ENCODE assay signal across 1 cellular context in the genomic region with DNA sequence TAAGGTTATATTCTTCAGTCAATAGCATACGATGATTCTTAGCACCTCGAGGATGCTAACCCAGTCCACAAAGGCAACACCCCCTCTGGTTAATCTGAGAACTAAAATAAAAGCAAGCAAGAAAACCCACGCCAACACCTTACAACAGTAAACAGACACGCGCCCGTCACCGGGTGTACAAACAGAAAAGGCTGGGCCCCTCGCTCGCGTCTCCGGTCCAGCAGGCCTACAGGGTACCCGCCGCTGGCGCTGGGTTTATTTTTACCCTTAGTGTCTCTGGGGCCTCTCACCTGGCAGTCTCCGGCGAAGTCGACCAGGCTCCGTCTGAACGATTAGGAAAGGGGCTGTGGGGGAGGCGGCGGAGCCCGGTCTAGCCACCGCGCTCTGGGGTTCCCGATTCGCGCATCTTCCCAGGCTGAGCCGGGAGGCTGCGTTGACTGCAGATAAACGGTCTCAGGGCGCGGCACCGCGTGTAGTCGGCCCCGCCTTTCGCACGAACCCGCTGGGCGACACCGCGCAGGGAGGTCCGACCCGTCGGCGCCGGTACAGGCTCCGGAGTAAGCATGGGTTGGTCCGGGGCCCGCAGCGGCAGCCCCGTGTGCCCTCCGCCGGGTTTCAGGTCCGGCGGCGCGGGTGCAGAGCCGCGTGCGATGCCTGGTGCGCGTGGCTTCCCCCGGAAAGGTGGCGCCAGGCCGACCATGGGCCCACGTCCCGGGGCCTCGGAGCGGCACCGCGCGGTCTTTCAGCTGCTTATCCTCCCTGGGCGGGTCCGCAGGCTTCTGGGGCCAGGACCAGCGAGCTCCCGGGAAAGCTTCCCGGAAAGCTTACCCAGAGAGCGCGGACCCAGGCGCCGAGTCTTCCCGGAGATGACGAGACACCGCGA.
TF ChIP-seq lines count a peak whose summit lies in the region.

A gene with protein sequence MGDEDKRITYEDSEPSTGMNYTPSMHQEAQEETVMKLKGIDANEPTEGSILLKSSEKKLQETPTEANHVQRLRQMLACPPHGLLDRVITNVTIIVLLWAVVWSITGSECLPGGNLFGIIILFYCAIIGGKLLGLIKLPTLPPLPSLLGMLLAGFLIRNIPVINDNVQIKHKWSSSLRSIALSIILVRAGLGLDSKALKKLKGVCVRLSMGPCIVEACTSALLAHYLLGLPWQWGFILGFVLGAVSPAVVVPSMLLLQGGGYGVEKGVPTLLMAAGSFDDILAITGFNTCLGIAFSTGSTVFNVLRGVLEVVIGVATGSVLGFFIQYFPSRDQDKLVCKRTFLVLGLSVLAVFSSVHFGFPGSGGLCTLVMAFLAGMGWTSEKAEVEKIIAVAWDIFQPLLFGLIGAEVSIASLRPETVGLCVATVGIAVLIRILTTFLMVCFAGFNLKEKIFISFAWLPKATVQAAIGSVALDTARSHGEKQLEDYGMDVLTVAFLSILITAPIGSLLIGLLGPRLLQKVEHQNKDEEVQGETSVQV (minus strand): TSS at position 868 of the 883 bp plus-strand sequence. CDS start 9,211 bp downstream, outside the sequence.

TF ChIP-seq in K562, 482 proteins besides CTCF, POLR2A, EP300 and RAD21 (continued from another document and continues in another):
- TF ChIP-seq, protein P1, sequence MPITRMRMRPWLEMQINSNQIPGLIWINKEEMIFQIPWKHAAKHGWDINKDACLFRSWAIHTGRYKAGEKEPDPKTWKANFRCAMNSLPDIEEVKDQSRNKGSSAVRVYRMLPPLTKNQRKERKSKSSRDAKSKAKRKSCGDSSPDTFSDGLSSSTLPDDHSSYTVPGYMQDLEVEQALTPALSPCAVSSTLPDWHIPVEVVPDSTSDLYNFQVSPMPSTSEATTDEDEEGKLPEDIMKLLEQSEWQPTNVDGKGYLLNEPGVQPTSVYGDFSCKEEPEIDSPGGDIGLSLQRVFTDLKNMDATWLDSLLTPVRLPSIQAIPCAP (CRISPR knock-in tag; IDR thresholded peaks at IDR 0.05; ENCODE audit: borderline replicate concordance), result peak; percentile 60; the same call in 1 of the 2 replicates
- TF ChIP-seq TAF7 (tag; IDR thresholded peaks at IDR 0.05), result no peak; the same call in 1 of the 2 replicates
- TF ChIP-seq ELF1 (tag; IDR thresholded peaks at IDR 0.05), result no peak
- no peak for TF ChIP-seq PHB2 (IDR thresholded peaks at IDR 0.05; ENCODE audit: low read depth)
- TF ChIP-seq CBX8 (IDR thresholded peaks at IDR 0.05; ENCODE audit: borderline replicate concordance, extremely low read depth, low read depth, low read length, poor library complexity, severe bottlenecking), result no peak
- TF ChIP-seq ZNF764 (CRISPR knock-in tag; IDR thresholded peaks at IDR 0.05; ENCODE audit: low read depth), result no peak
- TF ChIP-seq LARP7 (IDR thresholded peaks at IDR 0.05), result no peak
- no peak for TF ChIP-seq KLF13 (tag; IDR thresholded peaks at IDR 0.05; ENCODE audit: borderline replicate concordance, low read depth)
- TF ChIP-seq ZNF316 (IDR thresholded peaks at IDR 0.05), result no peak
- no peak for TF ChIP-seq IFI16 (CRISPR knock-in tag; IDR thresholded peaks at IDR 0.05)
- TF ChIP-seq, protein P2, sequence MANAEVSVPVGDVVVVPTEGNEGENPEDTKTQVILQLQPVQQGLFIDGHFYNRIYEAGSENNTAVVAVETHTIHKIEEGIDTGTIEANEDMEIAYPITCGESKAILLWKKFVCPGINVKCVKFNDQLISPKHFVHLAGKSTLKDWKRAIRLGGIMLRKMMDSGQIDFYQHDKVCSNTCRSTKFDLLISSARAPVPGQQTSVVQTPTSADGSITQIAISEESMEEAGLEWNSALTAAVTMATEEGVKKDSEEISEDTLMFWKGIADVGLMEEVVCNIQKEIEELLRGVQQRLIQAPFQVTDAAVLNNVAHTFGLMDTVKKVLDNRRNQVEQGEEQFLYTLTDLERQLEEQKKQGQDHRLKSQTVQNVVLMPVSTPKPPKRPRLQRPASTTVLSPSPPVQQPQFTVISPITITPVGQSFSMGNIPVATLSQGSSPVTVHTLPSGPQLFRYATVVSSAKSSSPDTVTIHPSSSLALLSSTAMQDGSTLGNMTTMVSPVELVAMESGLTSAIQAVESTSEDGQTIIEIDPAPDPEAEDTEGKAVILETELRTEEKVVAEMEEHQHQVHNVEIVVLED (CRISPR knock-in tag; IDR thresholded peaks at IDR 0.05), result peak; percentile 34; the same call in 1 of the 2 replicates
- TF ChIP-seq, protein P3, sequence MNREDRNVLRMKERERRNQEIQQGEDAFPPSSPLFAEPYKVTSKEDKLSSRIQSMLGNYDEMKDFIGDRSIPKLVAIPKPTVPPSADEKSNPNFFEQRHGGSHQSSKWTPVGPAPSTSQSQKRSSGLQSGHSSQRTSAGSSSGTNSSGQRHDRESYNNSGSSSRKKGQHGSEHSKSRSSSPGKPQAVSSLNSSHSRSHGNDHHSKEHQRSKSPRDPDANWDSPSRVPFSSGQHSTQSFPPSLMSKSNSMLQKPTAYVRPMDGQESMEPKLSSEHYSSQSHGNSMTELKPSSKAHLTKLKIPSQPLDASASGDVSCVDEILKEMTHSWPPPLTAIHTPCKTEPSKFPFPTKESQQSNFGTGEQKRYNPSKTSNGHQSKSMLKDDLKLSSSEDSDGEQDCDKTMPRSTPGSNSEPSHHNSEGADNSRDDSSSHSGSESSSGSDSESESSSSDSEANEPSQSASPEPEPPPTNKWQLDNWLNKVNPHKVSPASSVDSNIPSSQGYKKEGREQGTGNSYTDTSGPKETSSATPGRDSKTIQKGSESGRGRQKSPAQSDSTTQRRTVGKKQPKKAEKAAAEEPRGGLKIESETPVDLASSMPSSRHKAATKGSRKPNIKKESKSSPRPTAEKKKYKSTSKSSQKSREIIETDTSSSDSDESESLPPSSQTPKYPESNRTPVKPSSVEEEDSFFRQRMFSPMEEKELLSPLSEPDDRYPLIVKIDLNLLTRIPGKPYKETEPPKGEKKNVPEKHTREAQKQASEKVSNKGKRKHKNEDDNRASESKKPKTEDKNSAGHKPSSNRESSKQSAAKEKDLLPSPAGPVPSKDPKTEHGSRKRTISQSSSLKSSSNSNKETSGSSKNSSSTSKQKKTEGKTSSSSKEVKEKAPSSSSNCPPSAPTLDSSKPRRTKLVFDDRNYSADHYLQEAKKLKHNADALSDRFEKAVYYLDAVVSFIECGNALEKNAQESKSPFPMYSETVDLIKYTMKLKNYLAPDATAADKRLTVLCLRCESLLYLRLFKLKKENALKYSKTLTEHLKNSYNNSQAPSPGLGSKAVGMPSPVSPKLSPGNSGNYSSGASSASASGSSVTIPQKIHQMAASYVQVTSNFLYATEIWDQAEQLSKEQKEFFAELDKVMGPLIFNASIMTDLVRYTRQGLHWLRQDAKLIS (CRISPR knock-in tag; IDR thresholded peaks at IDR 0.05), result peak; percentile 85; the same call in 1 of the 2 replicates
- peak; percentile 73; the same call in 1 of the 2 replicates for TF ChIP-seq ZNF217 (CRISPR knock-in tag; IDR thresholded peaks at IDR 0.05)
- no peak for TF ChIP-seq NUFIP1 (IDR thresholded peaks at IDR 0.05; ENCODE audit: partially characterized antibody)
- TF ChIP-seq, protein P4, sequence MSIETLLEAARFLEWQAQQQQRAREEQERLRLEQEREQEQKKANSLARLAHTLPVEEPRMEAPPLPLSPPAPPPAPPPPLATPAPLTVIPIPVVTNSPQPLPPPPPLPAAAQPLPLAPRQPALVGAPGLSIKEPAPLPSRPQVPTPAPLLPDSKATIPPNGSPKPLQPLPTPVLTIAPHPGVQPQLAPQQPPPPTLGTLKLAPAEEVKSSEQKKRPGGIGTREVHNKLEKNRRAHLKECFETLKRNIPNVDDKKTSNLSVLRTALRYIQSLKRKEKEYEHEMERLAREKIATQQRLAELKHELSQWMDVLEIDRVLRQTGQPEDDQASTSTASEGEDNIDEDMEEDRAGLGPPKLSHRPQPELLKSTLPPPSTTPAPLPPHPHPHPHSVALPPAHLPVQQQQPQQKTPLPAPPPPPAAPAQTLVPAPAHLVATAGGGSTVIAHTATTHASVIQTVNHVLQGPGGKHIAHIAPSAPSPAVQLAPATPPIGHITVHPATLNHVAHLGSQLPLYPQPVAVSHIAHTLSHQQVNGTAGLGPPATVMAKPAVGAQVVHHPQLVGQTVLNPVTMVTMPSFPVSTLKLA (conservative IDR thresholded peaks at IDR 0.05), result peak; percentile 72 to 87
- TF ChIP-seq ARHGAP35 (IDR thresholded peaks at IDR 0.05; ENCODE audit: partially characterized antibody), result no peak
- TF ChIP-seq EWSR1 (IDR thresholded peaks at IDR 0.05; ENCODE audit: borderline replicate concordance, low read depth, partially characterized antibody), result no peak
- TF ChIP-seq, protein P5, sequence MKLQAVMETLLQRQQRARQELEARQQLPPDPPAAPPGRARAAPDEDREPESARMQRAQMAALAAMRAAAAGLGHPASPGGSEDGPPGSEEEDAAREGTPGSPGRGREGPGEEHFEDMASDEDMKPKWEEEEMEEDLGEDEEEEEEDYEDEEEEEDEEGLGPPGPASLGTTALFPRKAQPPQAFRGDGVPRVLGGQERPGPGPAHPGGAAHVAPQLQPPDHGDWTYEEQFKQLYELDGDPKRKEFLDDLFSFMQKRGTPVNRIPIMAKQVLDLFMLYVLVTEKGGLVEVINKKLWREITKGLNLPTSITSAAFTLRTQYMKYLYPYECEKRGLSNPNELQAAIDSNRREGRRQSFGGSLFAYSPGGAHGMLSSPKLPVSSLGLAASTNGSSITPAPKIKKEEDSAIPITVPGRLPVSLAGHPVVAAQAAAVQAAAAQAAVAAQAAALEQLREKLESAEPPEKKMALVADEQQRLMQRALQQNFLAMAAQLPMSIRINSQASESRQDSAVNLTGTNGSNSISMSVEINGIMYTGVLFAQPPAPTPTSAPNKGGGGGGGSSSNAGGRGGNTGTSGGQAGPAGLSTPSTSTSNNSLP (IDR thresholded peaks at IDR 0.05; ENCODE audit: borderline replicate concordance, low read depth, low read length), result no peak
- TF ChIP-seq HDAC8 (tag; IDR thresholded peaks at IDR 0.05), result 0 out of 2 replicates have a peak, but pooled peaks have one; percentile 33
- no peak for TF ChIP-seq ZNF766 (CRISPR knock-in tag; conservative IDR thresholded peaks at IDR 0.05)
- peak; percentile 92 for TF ChIP-seq FOXP1 (CRISPR knock-in tag; IDR thresholded peaks at IDR 0.05)
- TF ChIP-seq, protein P6, sequence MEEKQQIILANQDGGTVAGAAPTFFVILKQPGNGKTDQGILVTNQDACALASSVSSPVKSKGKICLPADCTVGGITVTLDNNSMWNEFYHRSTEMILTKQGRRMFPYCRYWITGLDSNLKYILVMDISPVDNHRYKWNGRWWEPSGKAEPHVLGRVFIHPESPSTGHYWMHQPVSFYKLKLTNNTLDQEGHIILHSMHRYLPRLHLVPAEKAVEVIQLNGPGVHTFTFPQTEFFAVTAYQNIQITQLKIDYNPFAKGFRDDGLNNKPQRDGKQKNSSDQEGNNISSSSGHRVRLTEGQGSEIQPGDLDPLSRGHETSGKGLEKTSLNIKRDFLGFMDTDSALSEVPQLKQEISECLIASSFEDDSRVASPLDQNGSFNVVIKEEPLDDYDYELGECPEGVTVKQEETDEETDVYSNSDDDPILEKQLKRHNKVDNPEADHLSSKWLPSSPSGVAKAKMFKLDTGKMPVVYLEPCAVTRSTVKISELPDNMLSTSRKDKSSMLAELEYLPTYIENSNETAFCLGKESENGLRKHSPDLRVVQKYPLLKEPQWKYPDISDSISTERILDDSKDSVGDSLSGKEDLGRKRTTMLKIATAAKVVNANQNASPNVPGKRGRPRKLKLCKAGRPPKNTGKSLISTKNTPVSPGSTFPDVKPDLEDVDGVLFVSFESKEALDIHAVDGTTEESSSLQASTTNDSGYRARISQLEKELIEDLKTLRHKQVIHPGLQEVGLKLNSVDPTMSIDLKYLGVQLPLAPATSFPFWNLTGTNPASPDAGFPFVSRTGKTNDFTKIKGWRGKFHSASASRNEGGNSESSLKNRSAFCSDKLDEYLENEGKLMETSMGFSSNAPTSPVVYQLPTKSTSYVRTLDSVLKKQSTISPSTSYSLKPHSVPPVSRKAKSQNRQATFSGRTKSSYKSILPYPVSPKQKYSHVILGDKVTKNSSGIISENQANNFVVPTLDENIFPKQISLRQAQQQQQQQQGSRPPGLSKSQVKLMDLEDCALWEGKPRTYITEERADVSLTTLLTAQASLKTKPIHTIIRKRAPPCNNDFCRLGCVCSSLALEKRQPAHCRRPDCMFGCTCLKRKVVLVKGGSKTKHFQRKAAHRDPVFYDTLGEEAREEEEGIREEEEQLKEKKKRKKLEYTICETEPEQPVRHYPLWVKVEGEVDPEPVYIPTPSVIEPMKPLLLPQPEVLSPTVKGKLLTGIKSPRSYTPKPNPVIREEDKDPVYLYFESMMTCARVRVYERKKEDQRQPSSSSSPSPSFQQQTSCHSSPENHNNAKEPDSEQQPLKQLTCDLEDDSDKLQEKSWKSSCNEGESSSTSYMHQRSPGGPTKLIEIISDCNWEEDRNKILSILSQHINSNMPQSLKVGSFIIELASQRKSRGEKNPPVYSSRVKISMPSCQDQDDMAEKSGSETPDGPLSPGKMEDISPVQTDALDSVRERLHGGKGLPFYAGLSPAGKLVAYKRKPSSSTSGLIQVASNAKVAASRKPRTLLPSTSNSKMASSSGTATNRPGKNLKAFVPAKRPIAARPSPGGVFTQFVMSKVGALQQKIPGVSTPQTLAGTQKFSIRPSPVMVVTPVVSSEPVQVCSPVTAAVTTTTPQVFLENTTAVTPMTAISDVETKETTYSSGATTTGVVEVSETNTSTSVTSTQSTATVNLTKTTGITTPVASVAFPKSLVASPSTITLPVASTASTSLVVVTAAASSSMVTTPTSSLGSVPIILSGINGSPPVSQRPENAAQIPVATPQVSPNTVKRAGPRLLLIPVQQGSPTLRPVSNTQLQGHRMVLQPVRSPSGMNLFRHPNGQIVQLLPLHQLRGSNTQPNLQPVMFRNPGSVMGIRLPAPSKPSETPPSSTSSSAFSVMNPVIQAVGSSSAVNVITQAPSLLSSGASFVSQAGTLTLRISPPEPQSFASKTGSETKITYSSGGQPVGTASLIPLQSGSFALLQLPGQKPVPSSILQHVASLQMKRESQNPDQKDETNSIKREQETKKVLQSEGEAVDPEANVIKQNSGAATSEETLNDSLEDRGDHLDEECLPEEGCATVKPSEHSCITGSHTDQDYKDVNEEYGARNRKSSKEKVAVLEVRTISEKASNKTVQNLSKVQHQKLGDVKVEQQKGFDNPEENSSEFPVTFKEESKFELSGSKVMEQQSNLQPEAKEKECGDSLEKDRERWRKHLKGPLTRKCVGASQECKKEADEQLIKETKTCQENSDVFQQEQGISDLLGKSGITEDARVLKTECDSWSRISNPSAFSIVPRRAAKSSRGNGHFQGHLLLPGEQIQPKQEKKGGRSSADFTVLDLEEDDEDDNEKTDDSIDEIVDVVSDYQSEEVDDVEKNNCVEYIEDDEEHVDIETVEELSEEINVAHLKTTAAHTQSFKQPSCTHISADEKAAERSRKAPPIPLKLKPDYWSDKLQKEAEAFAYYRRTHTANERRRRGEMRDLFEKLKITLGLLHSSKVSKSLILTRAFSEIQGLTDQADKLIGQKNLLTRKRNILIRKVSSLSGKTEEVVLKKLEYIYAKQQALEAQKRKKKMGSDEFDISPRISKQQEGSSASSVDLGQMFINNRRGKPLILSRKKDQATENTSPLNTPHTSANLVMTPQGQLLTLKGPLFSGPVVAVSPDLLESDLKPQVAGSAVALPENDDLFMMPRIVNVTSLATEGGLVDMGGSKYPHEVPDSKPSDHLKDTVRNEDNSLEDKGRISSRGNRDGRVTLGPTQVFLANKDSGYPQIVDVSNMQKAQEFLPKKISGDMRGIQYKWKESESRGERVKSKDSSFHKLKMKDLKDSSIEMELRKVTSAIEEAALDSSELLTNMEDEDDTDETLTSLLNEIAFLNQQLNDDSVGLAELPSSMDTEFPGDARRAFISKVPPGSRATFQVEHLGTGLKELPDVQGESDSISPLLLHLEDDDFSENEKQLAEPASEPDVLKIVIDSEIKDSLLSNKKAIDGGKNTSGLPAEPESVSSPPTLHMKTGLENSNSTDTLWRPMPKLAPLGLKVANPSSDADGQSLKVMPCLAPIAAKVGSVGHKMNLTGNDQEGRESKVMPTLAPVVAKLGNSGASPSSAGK (IDR thresholded peaks at IDR 0.05), result peak; percentile 97
- TF ChIP-seq FOXA3 (CRISPR knock-in tag; conservative IDR thresholded peaks at IDR 0.05 in 1 of 2, IDR thresholded peaks at IDR 0.05 in 1 of 2), result peak in 1 of 2 experiments; percentile 80; a peak in 2 of 4 replicates
